Comparison of ENCODE assay signal across 14 cellular contexts in the genomic region with DNA sequence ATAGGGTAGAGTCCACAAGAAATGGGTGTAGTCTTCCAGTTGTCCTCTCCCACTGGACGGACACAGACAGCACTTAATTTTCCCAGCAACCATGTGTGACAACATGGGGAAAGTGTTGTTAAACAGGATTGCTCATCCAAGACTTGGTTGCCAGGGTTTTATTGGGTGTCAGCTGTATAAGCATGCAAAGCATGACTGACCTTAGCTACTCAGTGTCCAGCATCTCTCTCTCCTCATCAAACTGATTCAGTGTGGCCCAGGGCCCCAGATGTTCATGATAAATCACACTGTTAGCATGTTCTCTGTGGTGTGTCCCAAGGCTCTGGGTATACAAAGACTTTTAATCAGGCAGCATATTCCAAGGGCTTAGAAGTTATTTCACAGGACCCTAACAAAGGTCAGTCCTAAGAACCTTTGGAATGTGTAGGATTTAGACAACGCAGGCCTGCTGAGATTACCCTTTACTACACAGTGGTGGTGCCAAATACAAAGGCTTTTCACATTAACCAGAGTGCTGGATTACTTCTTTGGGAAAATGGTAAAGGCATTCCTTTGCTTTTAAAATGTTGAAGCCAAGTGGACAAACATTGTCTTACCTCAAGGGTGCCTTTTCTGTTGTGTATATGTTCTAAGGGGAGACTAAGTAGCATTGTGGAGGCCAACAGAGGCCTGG.
"Had no signal": no experiment of that assay in that cellular context is flagged by ENCODE, and none has a peak within 500 bp of the region (broad histone marks: within the 10 kb centered on the region; RNA-seq: fewer than 3 reads in every experiment).

No MANE protein-coding gene starts in this region.

- H3K4me3 ChIP-seq: esophagus muscularis mucosa, transverse colon, vagina had no signal

- H3K27ac ChIP-seq: esophagus muscularis mucosa, neutrophil, transverse colon, vagina had no signal

- H3K9me3 ChIP-seq: esophagus muscularis mucosa, neutrophil, transverse colon, vagina had no signal

- DNase-seq: activated CD4-positive, alpha-beta T cell treated with anti-CD3 and anti-CD28 coated beads, Interleukin-2, amount 50 U/mL, for 1 hour; activated naive CD4-positive, alpha-beta T cell; activated T-cell treated with anti-CD3 and anti-CD28 coated beads for 4 hours; aorta; head of caudate nucleus; naive B cell; small intestine; stimulated activated CD4-positive, alpha-beta T cell treated with anti-CD3 and anti-CD28 coated beads, Interleukin-4, amount 100 ng/mL, for 24 hours; stimulated activated naive CD4-positive, alpha-beta T cell; transverse colon had no signal

- ATAC-seq: left lobe of liver had no signal

- H3K4me1 ChIP-seq: esophagus muscularis mucosa, transverse colon, vagina had no signal

- H3K27me3 ChIP-seq: esophagus muscularis mucosa, neutrophil, transverse colon, vagina had no signal

- H3K36me3 ChIP-seq: esophagus muscularis mucosa, neutrophil, transverse colon, vagina had no signal
